In genomic region chr9:89993678-89994630, GRCh38 we compare ENCODE assay signal across 1 cellular context.
A peak's percentile ranks its signal among the peaks of the same experiment; 100 is the strongest.
TF ChIP-seq lines count a peak whose summit lies in the region.

No MANE protein-coding gene starts in this region.

TF ChIP-seq in HepG2, 621 proteins besides CTCF, POLR2A, EP300 and RAD21 (continued from another document and continues in another):
- TF ChIP-seq STAT6 (CRISPR knock-in tag; IDR thresholded peaks at IDR 0.05; ENCODE audit: borderline replicate concordance) (no peak; the same call in 1 of the 2 replicates), ARNT2 (CRISPR knock-in tag; IDR thresholded peaks at IDR 0.05; ENCODE audit: low read depth) (peak; percentile 53; the same call in 1 of the 2 replicates), NBN (conservative IDR thresholded peaks at IDR 0.05) (no peak), ZNF740 (CRISPR knock-in tag; IDR thresholded peaks at IDR 0.05) (no peak), NAIF1 (CRISPR knock-in tag; IDR thresholded peaks at IDR 0.05; ENCODE audit: borderline replicate concordance) (0 out of 2 replicates have a peak, but pooled peaks have one; percentile 32), FOSL1 (CRISPR knock-in tag; IDR thresholded peaks at IDR 0.05; ENCODE audit: borderline replicate concordance) (no peak), TCF7L2 (IDR thresholded peaks at IDR 0.05; ENCODE audit: low read depth, low read length) (no peak), NONO (IDR thresholded peaks at IDR 0.05) (no peak), NONO (CRISPR knock-in tag; conservative IDR thresholded peaks at IDR 0.05) (peak; percentile 84), ZNF512B (CRISPR knock-in tag; IDR thresholded peaks at IDR 0.05; ENCODE audit: borderline replicate concordance) (no peak), ATF7 (IDR thresholded peaks at IDR 0.05) (no peak), ATF7 (CRISPR knock-in tag; IDR thresholded peaks at IDR 0.05) (peak; percentile 75; the same call in 1 of the 2 replicates), GABPA (IDR thresholded peaks at IDR 0.05; ENCODE audit: low read depth, low read length) (no peak), GABPA (CRISPR knock-in tag; IDR thresholded peaks at IDR 0.05; ENCODE audit: low read depth) (0 out of 2 replicates have a peak, but pooled peaks have one; percentile 37), ZBTB21 (CRISPR knock-in tag; IDR thresholded peaks at IDR 0.05) (peak; percentile 35; the same call in 1 of the 2 replicates), ZNF282 (IDR thresholded peaks at IDR 0.05; ENCODE audit: partially characterized antibody) (no peak), ATF2 (CRISPR knock-in tag; IDR thresholded peaks at IDR 0.05) (peak; percentile 70; the same call in 1 of the 2 replicates), TEF (CRISPR knock-in tag; IDR thresholded peaks at IDR 0.05) (peak; percentile 93), ZNF652 (CRISPR knock-in tag; IDR thresholded peaks at IDR 0.05; ENCODE audit: borderline replicate concordance, low read depth) (peak; percentile 17; the same call in 1 of the 2 replicates), ZNF232 (CRISPR knock-in tag; IDR thresholded peaks at IDR 0.05; ENCODE audit: borderline replicate concordance) (no peak), ZBED4 (CRISPR knock-in tag; IDR thresholded peaks at IDR 0.05; ENCODE audit: borderline replicate concordance) (peak; percentile 57; the same call in 1 of the 2 replicates), GTF2F1 (IDR thresholded peaks at IDR 0.05; ENCODE audit: low read length) (no peak), NCOA5 (CRISPR knock-in tag; IDR thresholded peaks at IDR 0.05) (no peak), DNMT3B (CRISPR knock-in tag; conservative IDR thresholded peaks at IDR 0.05) (0 out of 2 replicates have a peak, but pooled peaks have one; percentile 55), ZKSCAN8 (CRISPR knock-in tag; IDR thresholded peaks at IDR 0.05; ENCODE audit: borderline replicate concordance) (no peak), ATF7-NPFF (CRISPR knock-in tag; IDR thresholded peaks at IDR 0.05; ENCODE audit: low read depth) (no peak), ZNF281 (CRISPR knock-in tag; IDR thresholded peaks at IDR 0.05; ENCODE audit: borderline replicate concordance) (peak; percentile 77; the same call in 1 of the 2 replicates), ZNF549 (CRISPR knock-in tag; IDR thresholded peaks at IDR 0.05) (no peak), MYNN (CRISPR knock-in tag; IDR thresholded peaks at IDR 0.05; ENCODE audit: low read depth) (no peak), ZNF557 (CRISPR knock-in tag; IDR thresholded peaks at IDR 0.05) (no peak), BCL6 (CRISPR knock-in tag; IDR thresholded peaks at IDR 0.05) (peak; percentile 95), HMG20B (CRISPR knock-in tag; conservative IDR thresholded peaks at IDR 0.05) (peak; percentile 69), KLF16 (CRISPR knock-in tag; IDR thresholded peaks at IDR 0.05) (peak in 1 of 2 experiments; percentile 57; a peak in 1 of 4 replicates), ZKSCAN5 (CRISPR knock-in tag; IDR thresholded peaks at IDR 0.05) (no peak), ZNF788 (CRISPR knock-in tag; IDR thresholded peaks at IDR 0.05; ENCODE audit: borderline replicate concordance) (peak; percentile 36; the same call in 1 of the 2 replicates), ONECUT2 (CRISPR knock-in tag; IDR thresholded peaks at IDR 0.05) (0 out of 2 replicates have a peak, but pooled peaks have one; percentile 18), HOXA3 (CRISPR knock-in tag; IDR thresholded peaks at IDR 0.05) (peak; percentile 85), ZNF496 (CRISPR knock-in tag; IDR thresholded peaks at IDR 0.05; ENCODE audit: insufficient replicate concordance) (no peak), PITX1 (CRISPR knock-in tag; IDR thresholded peaks at IDR 0.05) (peak; percentile 88; the same call in 1 of the 2 replicates), ZNF224 (CRISPR knock-in tag; IDR thresholded peaks at IDR 0.05) (0 out of 2 replicates have a peak, but pooled peaks have one; percentile 45), SMAD3 (CRISPR knock-in tag; IDR thresholded peaks at IDR 0.05) (peak; percentile 82), ZNF574 (CRISPR knock-in tag; IDR thresholded peaks at IDR 0.05) (peak; percentile 55; the same call in 1 of the 2 replicates), U2AF2 (IDR thresholded peaks at IDR 0.05; ENCODE audit: low read depth, low read length) (no peak), MLX (CRISPR knock-in tag; IDR thresholded peaks at IDR 0.05) (peak; percentile 73), NR2F1 (CRISPR knock-in tag; IDR thresholded peaks at IDR 0.05) (peak; percentile 93 to 95), ZNF30 (CRISPR knock-in tag; IDR thresholded peaks at IDR 0.05) (no peak), ZNF510 (CRISPR knock-in tag; IDR thresholded peaks at IDR 0.05; ENCODE audit: low read depth) (0 out of 2 replicates have a peak, but pooled peaks have one; percentile 72), HDAC1 (CRISPR knock-in tag; IDR thresholded peaks at IDR 0.05) (peak; percentile 84), ZBTB20 (CRISPR knock-in tag; IDR thresholded peaks at IDR 0.05; ENCODE audit: borderline replicate concordance, low read depth) (0 out of 2 replicates have a peak, but pooled peaks have one; percentile 64)
